In genomic region chr21:33543505-33544129, GRCh38 we compare ENCODE assay signal across 8 cellular contexts. TPM values are rescaled to one million over a fixed set of nuclear protein-coding genes. Genes with fewer than 3 reads are reported as not detected.
DNase-seq lines count a peak whose midpoint lies in the region; ATAC-seq and TF ChIP-seq lines count a peak whose summit lies in the region.

No MANE protein-coding gene starts in this region.

- H3K4me1 Mint-ChIP-seq in naive thymus-derived CD8-positive, alpha-beta T cell = peaks cover 17 to 63% (median 48%) of the 10 kb centered on the region in 4 donors

- H3K27ac ChIP-seq in WERI-Rb-1 (peak overlapping the region; percentile 100), suprapubic skin (peak overlapping the region; percentile 100)

- H3K9me3 ChIP-seq in WERI-Rb-1 (ENCODE audit: severe bottlenecking) (no peaks in the 10 kb centered on the region), suprapubic skin (no peaks in the 10 kb centered on the region)

- POLR2A ChIA-PET in naive thymus-derived CD8-positive, alpha-beta T cell (lab: Charles Lee) = interaction anchor here (0.6 to 4.3 kb wide), 23 partner anchors 7 to 815 kb away, joined by 3 to 82 read pairs (median 4); partner anchors contain the start of genes DNAJC28, DONSON, IFNAR1 and PAXBP1

- peak; percentile 13 for ATAC-seq in HG03095 (IDR thresholded peaks at IDR 0.05; ENCODE audit: unreplicated experiment)
- no peak for ATAC-seq in naive thymus-derived CD8-positive, alpha-beta T cell
- no peak for ATAC-seq in GM19452 (IDR thresholded peaks at IDR 0.05; ENCODE audit: unreplicated experiment)

- peak overlapping the region; percentile 92 to 100 (median 99) for H3K4me3 Mint-ChIP-seq in naive thymus-derived CD8-positive, alpha-beta T cell

- DNase-seq in EL (peak; percentile 74), WERI-Rb-1 (peak; percentile 91), epithelial cell of proximal tubule (ENCODE audit: low read depth) (no peak), suprapubic skin (ENCODE audit: low spot score in 2 of 2) (peak; percentile 84 to 88), hypothalamus (lab: John Stamatoyannopoulos, UW) (no peak)
- DNase-seq in naive thymus-derived CD8-positive, alpha-beta T cell = peak in 3 of 10 donors; percentile 53 to 60 (median 59)

- no peak for TF ChIP-seq POLR2A in suprapubic skin (IDR thresholded peaks at IDR 0.05)

- peak overlapping the region; percentile 99 to 100 (median 100) for H3K27ac Mint-ChIP-seq in naive thymus-derived CD8-positive, alpha-beta T cell

- peaks cover 66% of the 10 kb centered on the region for H3K36me3 ChIP-seq in WERI-Rb-1
- H3K36me3 ChIP-seq in suprapubic skin = peaks cover 25% of the 10 kb centered on the region

- no peak for TF ChIP-seq EP300 in suprapubic skin (IDR thresholded peaks at IDR 0.05)

- peak overlapping the region; percentile 96 for H3K4me3 ChIP-seq in WERI-Rb-1 (ENCODE audit: low read depth, low read length)
- peak overlapping the region; percentile 93 for H3K4me3 ChIP-seq in epithelial cell of proximal tubule (ENCODE audit: low read depth, low read length)
- H3K4me3 ChIP-seq in suprapubic skin = peak overlapping the region; percentile 78

- under 1% methylated on average over 26 of the region's 26 CpGs for WGBS in suprapubic skin

- H3K36me3 Mint-ChIP-seq in naive thymus-derived CD8-positive, alpha-beta T cell = peaks cover 6 to 35% (median 9%) of the 10 kb centered on the region in 3 donors

- peaks cover 46% of the 10 kb centered on the region for H3K4me1 ChIP-seq in suprapubic skin

- TF ChIP-seq CTCF in WERI-Rb-1 (IDR thresholded peaks at IDR 0.05; ENCODE audit: low read depth, low read length) (no peak), epithelial cell of proximal tubule (conservative IDR thresholded peaks at IDR 0.05; ENCODE audit: low read depth, low read length) (no peak), suprapubic skin (IDR thresholded peaks at IDR 0.05) (no peak)

- H3K27me3 ChIP-seq in WERI-Rb-1 (ENCODE audit: insufficient read depth, low read depth, severe bottlenecking) = no peaks in the 10 kb centered on the region
- no peaks in the 10 kb centered on the region for H3K27me3 ChIP-seq in suprapubic skin

- H3K9me3 Mint-ChIP-seq in naive thymus-derived CD8-positive, alpha-beta T cell = no peaks in the 10 kb centered on the region

- H3K27me3 Mint-ChIP-seq in naive thymus-derived CD8-positive, alpha-beta T cell = peaks cover 0 to 2% (median 0%) of the 10 kb centered on the region in 5 donors

RNA-seq across cellular contexts. Expression of gene SON, which starts 0.8 kb away (rescaled TPM):
- total RNA-seq in epithelial cell of proximal tubule = 176 and 230 TPM in 2 replicates
- 100 to 1,000 TPM; 493 to 510 TPM for total RNA-seq in naive thymus-derived CD8-positive, alpha-beta T cell
- 100 to 1,000 TPM; 412 to 602 (median 573) TPM for polyA plus RNA-seq in naive thymus-derived CD8-positive, alpha-beta T cell
- 100 to 1,000 TPM; 217 to 417 (median 313) TPM for total RNA-seq in suprapubic skin

RNA-seq across cellular contexts. Expression of gene GART, which starts 1.7 kb away (rescaled TPM):
- total RNA-seq in epithelial cell of proximal tubule (79.2 and 150 TPM in 2 replicates), suprapubic skin (10 to 100 TPM; 69.9 to 87.7 (median 77.3) TPM)
- total RNA-seq in naive thymus-derived CD8-positive, alpha-beta T cell = 10 to 100 TPM; 91.6 to 91.8 TPM
- 10 to 100 TPM; 40.2 to 54.4 (median 43.8) TPM for polyA plus RNA-seq in naive thymus-derived CD8-positive, alpha-beta T cell

RNA-seq across cellular contexts. Expression of gene DONSON, which starts 44.9 kb away (rescaled TPM):
- 41.4 and 55.2 TPM in 2 replicates for total RNA-seq in epithelial cell of proximal tubule
- 10 to 100 TPM; 10.0 to 10.3 TPM for total RNA-seq in naive thymus-derived CD8-positive, alpha-beta T cell
- polyA plus RNA-seq in naive thymus-derived CD8-positive, alpha-beta T cell = 1 to 10 TPM; 1.9 to 4.7 (median 2.2) TPM
- 10 to 100 TPM in 1 of 4 donors, 1 to 10 TPM in 3; 5.8 to 19.7 (median 6.7) TPM for total RNA-seq in suprapubic skin

RNA-seq across cellular contexts. Expression of gene DNAJC28, which starts 52.1 kb away (rescaled TPM):
- total RNA-seq in epithelial cell of proximal tubule = 0.87 and 0.92 TPM in 2 replicates
- total RNA-seq in naive thymus-derived CD8-positive, alpha-beta T cell = 1 to 10 TPM; 1.6 to 2.1 TPM
- polyA plus RNA-seq in naive thymus-derived CD8-positive, alpha-beta T cell = 1 to 10 TPM in 1 of 3 donors, under 1 TPM in 2; 0.89 to 1.8 (median 0.94) TPM
- 1 to 10 TPM; 1.9 to 4.5 (median 2.8) TPM for total RNA-seq in suprapubic skin

Comparison
In these comparisons a context has a peak if more than half of its experiments do, and no peak if none do; other contexts are left out.
1. DNase-seq: peak in EL (single experiment), WERI-Rb-1 (single experiment) and suprapubic skin (2 of 2); none in epithelial cell of proximal tubule (single experiment) and hypothalamus (0 of 51).
2. Peak in every context shown above with its lines, with median percentiles within 50 percentile points of each other: H3K4me3 ChIP-seq.